ENCODE assay signal across 25 cellular contexts in genomic region chr20:21266191-21266536, GRCh38.
"Had no signal": no experiment of that assay in that cellular context is flagged by ENCODE, and none has a peak within 500 bp of the region (broad histone marks: within the 10 kb centered on the region; RNA-seq: fewer than 3 reads in every experiment).

No MANE protein-coding gene starts in this region.

- H3K4me3 Mint-ChIP-seq: immature natural killer cell; nephron progenitor cell; stimulated activated naive B cell treated with anti-CD40 and anti-IgM and Interleukin-4, amounts not matched to agents 10 μg/mL and 1 μg/mL and 100 μg/mL, for 72 hours; stimulated activated naive CD8-positive, alpha-beta T cell treated with anti-CD3 and anti-CD28 coated beads, Interleukin-15, Interleukin-2, amounts not matched to agents 100 ng/mL and 50 ng/mL, for 24 hours had no signal

- H3K9me3 ChIP-seq: pancreas, right lobe of liver, suprapubic skin, transverse colon, upper lobe of right lung, uterus had no signal

- H3K4me3 ChIP-seq: coronary artery, esophagus muscularis mucosa, gastroesophageal sphincter, heart right ventricle, lower lobe of right lung, pancreas, right lobe of liver, suprapubic skin, transverse colon, upper lobe of right lung, uterus had no signal

- H3K36me3 ChIP-seq: esophagus muscularis mucosa, gastroesophageal sphincter, heart right ventricle, lower lobe of right lung, pancreas, right lobe of liver, suprapubic skin, transverse colon, upper lobe of right lung, uterus had no signal

- H3K27ac Mint-ChIP-seq: immature natural killer cell; naive thymus-derived CD8-positive, alpha-beta T cell; nephron progenitor cell; stimulated activated naive B cell treated with anti-CD40 and anti-IgM and Interleukin-4, amounts not matched to agents 10 μg/mL and 1 μg/mL and 100 μg/mL, for 72 hours; stimulated activated naive CD8-positive, alpha-beta T cell treated with anti-CD3 and anti-CD28 coated beads, Interleukin-15, Interleukin-2, amounts not matched to agents 100 ng/mL and 50 ng/mL, for 24 hours had no signal

- H3K27me3 ChIP-seq: esophagus muscularis mucosa, foreskin keratinocyte, gastroesophageal sphincter, pancreas, right lobe of liver, suprapubic skin, transverse colon, upper lobe of right lung, uterus had no signal

- H3K4me1 Mint-ChIP-seq: immature natural killer cell; nephron progenitor cell; stimulated activated naive B cell treated with anti-CD40 and anti-IgM and Interleukin-4, amounts not matched to agents 10 μg/mL and 1 μg/mL and 100 μg/mL, for 72 hours had no signal

- DNase-seq: dermis blood vessel endothelial cell; effector memory CD4-positive, alpha-beta T cell; foreskin keratinocyte; heart right ventricle; hypothalamus; immature natural killer cell; left ventricle myocardium superior; lower lobe of right lung; naive thymus-derived CD8-positive, alpha-beta T cell; nephron progenitor cell; occipital lobe; pancreas; right lobe of liver; small intestine; stimulated activated CD4-positive, alpha-beta T cell treated with anti-CD3 and anti-CD28 coated beads, Interleukin-15, amount 100 ng/mL, for 24 hours; stimulated activated CD4-positive, alpha-beta T cell treated with anti-CD3 and anti-CD28 coated beads, Interleukin-2, amount 100 ng/mL, for 48 hours; stimulated activated naive B cell treated with anti-CD40 and anti-IgM and Interleukin-4, amounts not matched to agents 10 μg/mL and 1 μg/mL and 100 μg/mL, for 72 hours; transverse colon; upper lobe of right lung; uterus had no signal

- H3K27ac ChIP-seq: coronary artery, esophagus muscularis mucosa, foreskin keratinocyte, gastroesophageal sphincter, heart right ventricle, lower lobe of right lung, pancreas, right lobe of liver, suprapubic skin, transverse colon, upper lobe of right lung, uterus had no signal

- H3K9me3 Mint-ChIP-seq: stimulated activated naive CD8-positive, alpha-beta T cell treated with anti-CD3 and anti-CD28 coated beads, Interleukin-15, Interleukin-2, amounts not matched to agents 100 ng/mL and 50 ng/mL, for 24 hours had no signal

- H3K4me1 ChIP-seq: esophagus muscularis mucosa, foreskin keratinocyte, gastroesophageal sphincter, heart right ventricle, lower lobe of right lung, pancreas, right lobe of liver, suprapubic skin, transverse colon, upper lobe of right lung, uterus had no signal

- H3K36me3 Mint-ChIP-seq: immature natural killer cell; stimulated activated naive B cell treated with anti-CD40 and anti-IgM and Interleukin-4, amounts not matched to agents 10 μg/mL and 1 μg/mL and 100 μg/mL, for 72 hours had no signal
